ENCODE assay signal across 1 cellular context in genomic region chr1:117613249-117613968, GRCh38.
TF ChIP-seq lines count a peak whose summit lies in the region.

No MANE protein-coding gene starts in this region.

TF ChIP-seq in K562, 482 proteins besides CTCF, POLR2A, EP300 and RAD21 (continued from another document and continues in another):
- TF ChIP-seq ZNF165 (CRISPR knock-in tag; IDR thresholded peaks at IDR 0.05; ENCODE audit: borderline replicate concordance) (no peak), HES1 (IDR thresholded peaks at IDR 0.05; ENCODE audit: low read depth) (peak; percentile 88), ZNF140 (CRISPR knock-in tag; IDR thresholded peaks at IDR 0.05) (no peak), EP400 (IDR thresholded peaks at IDR 0.05) (0 out of 2 replicates have a peak, but pooled peaks have one; percentile 2), PPARD (CRISPR knock-in tag; IDR thresholded peaks at IDR 0.05) (no peak), PYGO2 (tag; IDR thresholded peaks at IDR 0.05) (no peak), ZNF318 (IDR thresholded peaks at IDR 0.05; ENCODE audit: borderline replicate concordance in 1 of 2, low read depth in 1 of 2) (peak in 1 of 2 experiments; percentile 60; a peak in 2 of 4 replicates), TAF15 (IDR thresholded peaks at IDR 0.05; ENCODE audit: low read depth, low read length) (no peak), MEIS2 (IDR thresholded peaks at IDR 0.05; ENCODE audit: partially characterized antibody) (peak; percentile 91), POLR3G (IDR thresholded peaks at IDR 0.05; ENCODE audit: extremely low read depth, insufficient read length, insufficient replicate concordance) (no peak), ZNF57 (CRISPR knock-in tag; IDR thresholded peaks at IDR 0.05) (no peak), ZNF408 (CRISPR knock-in tag; IDR thresholded peaks at IDR 0.05; ENCODE audit: low read depth) (no peak), UBTF (IDR thresholded peaks at IDR 0.05; ENCODE audit: borderline replicate concordance in 1 of 2, low read depth in 2 of 2, low read length in 2 of 2) (peak in 1 of 2 experiments; percentile 73; a peak in 1 of 4 replicates), CBFA2T3 (IDR thresholded peaks at IDR 0.05) (peak; percentile 99), MEF2D (tag; conservative IDR thresholded peaks at IDR 0.05; ENCODE audit: low read depth) (peak; percentile 81), ZFPM2 (CRISPR knock-in tag; IDR thresholded peaks at IDR 0.05) (no peak), RBM15 (IDR thresholded peaks at IDR 0.05; ENCODE audit: insufficient read depth, low read length) (no peak), IFI16 (CRISPR knock-in tag; IDR thresholded peaks at IDR 0.05) (no peak), AFF1 (IDR thresholded peaks at IDR 0.05; ENCODE audit: low read depth in 1 of 2, partially characterized antibody in 2 of 2) (no peak), THAP7 (CRISPR knock-in tag; IDR thresholded peaks at IDR 0.05) (no peak), NONO (IDR thresholded peaks at IDR 0.05; ENCODE audit: low read depth in 2 of 2, low read length in 1 of 2) (no peak; a peak in 1 of 4 replicates), MECOM (CRISPR knock-in tag; IDR thresholded peaks at IDR 0.05) (peak; percentile 66), ZNF584 (CRISPR knock-in tag; IDR thresholded peaks at IDR 0.05; ENCODE audit: low read depth) (peak; percentile 59; the same call in 1 of the 2 replicates), KAT7 (CRISPR knock-in tag; IDR thresholded peaks at IDR 0.05; ENCODE audit: borderline replicate concordance) (no peak), ZNF407 (IDR thresholded peaks at IDR 0.05; ENCODE audit: low read depth) (no peak), RAD51 (IDR thresholded peaks at IDR 0.05; ENCODE audit: borderline replicate concordance, low read depth) (no peak), MBD1 (CRISPR knock-in tag; IDR thresholded peaks at IDR 0.05) (no peak), ZNF644 (tag; IDR thresholded peaks at IDR 0.05; ENCODE audit: low read depth) (no peak)
